ENCODE assay signal across 28 cellular contexts in genomic region chr3:197580253-197580691, GRCh38. TPM values are rescaled to one million over a fixed set of nuclear protein-coding genes. Genes with fewer than 3 reads are reported as not detected.
"Had no signal": no experiment of that assay in that cellular context is flagged by ENCODE, and none has a peak within 500 bp of the region (broad histone marks: within the 10 kb centered on the region; RNA-seq: fewer than 3 reads in every experiment).

No MANE protein-coding gene starts in this region.

- H3K4me2 ChIP-seq: neural progenitor cell had no signal

- H3K9me3 Mint-ChIP-seq: activated naive CD4-positive, alpha-beta T cell treated with anti-CD3 and anti-CD28 coated beads for 36 hours; activated naive CD8-positive, alpha-beta T cell treated with anti-CD3 and anti-CD28 coated beads, Interleukin-2, amount 10 ng/mL, durations not matched to agents 7 days and 5 days; activated T-cell treated with anti-CD3 and anti-CD28 coated beads, Interleukin-2, amount 50 U/mL, for 72 hours; natural killer cell had no signal

- H2AFZ ChIP-seq: neural progenitor cell had no signal

- H3K4me1 ChIP-seq: ascending aorta, colonic mucosa, gastrocnemius medialis, left lung, lower lobe of right lung, right atrium auricular region, spleen, testis, transverse colon had no signal

- H3K27ac Mint-ChIP-seq: activated naive CD4-positive, alpha-beta T cell treated with anti-CD3 and anti-CD28 coated beads for 36 hours; activated naive CD8-positive, alpha-beta T cell treated with anti-CD3 and anti-CD28 coated beads, Interleukin-2, amount 10 ng/mL, durations not matched to agents 7 days and 5 days; activated T-cell treated with anti-CD3 and anti-CD28 coated beads, Interleukin-2, amount 50 U/mL, for 72 hours; brain; natural killer cell; neural progenitor cell had no signal

- H3K27me3 Mint-ChIP-seq: brain had no signal

- FAIRE-seq: islet of Langerhans had no signal

- H3K36me3 ChIP-seq: ascending aorta, cardiac muscle cell, colonic mucosa, left lung, lower lobe of right lung, neural progenitor cell, right atrium auricular region, spleen, transverse colon had no signal

- H3K27ac ChIP-seq: ascending aorta, cardiac muscle cell, colonic mucosa, gastrocnemius medialis, left lung, lower lobe of right lung, neural progenitor cell, right atrium auricular region, spleen, testis had no signal

- H3K9me3 ChIP-seq: ascending aorta, colonic mucosa, gastrocnemius medialis, lower lobe of right lung, right atrium auricular region, spleen, testis, transverse colon had no signal

- H3K27me3 ChIP-seq: ascending aorta, cardiac muscle cell, colonic mucosa, gastrocnemius medialis, left lung, neural progenitor cell, right atrium auricular region, testis, transverse colon had no signal

- H3K4me3 ChIP-seq: ascending aorta, cardiac muscle cell, colonic mucosa, gastrocnemius medialis, left lung, lower lobe of right lung, neural progenitor cell, right atrium auricular region, spleen, testis, transverse colon had no signal

- H3K4me3 Mint-ChIP-seq: activated naive CD4-positive, alpha-beta T cell treated with anti-CD3 and anti-CD28 coated beads for 36 hours; activated naive CD8-positive, alpha-beta T cell treated with anti-CD3 and anti-CD28 coated beads, Interleukin-2, amount 10 ng/mL, durations not matched to agents 7 days and 5 days; activated T-cell treated with anti-CD3 and anti-CD28 coated beads, Interleukin-2, amount 50 U/mL, for 72 hours; brain; natural killer cell; neural progenitor cell had no signal

- H3K36me3 Mint-ChIP-seq: natural killer cell had no signal

- H3K9ac ChIP-seq: neural progenitor cell had no signal

- H3K4me1 Mint-ChIP-seq: brain, natural killer cell, neural progenitor cell had no signal

- DNase-seq: activated CD4-positive, alpha-beta T cell treated with anti-CD3 and anti-CD28 coated beads for 4 hours; activated CD4-positive, alpha-beta T cell treated with anti-CD3 and anti-CD28 coated beads, Interleukin-2, amount 50 U/mL, for 4 hours; activated effector memory CD4-positive, alpha-beta T cell treated with anti-CD3 and anti-CD28 coated beads, Interleukin-2, amount 50 U/mL, for 16 hours; activated naive CD4-positive, alpha-beta T cell treated with anti-CD3 and anti-CD28 coated beads for 36 hours; activated naive CD8-positive, alpha-beta T cell treated with anti-CD3 and anti-CD28 coated beads, Interleukin-2, amount 10 ng/mL, durations not matched to agents 7 days and 5 days; activated T-cell treated with anti-CD3 and anti-CD28 coated beads for 4 hours; activated T-cell treated with anti-CD3 and anti-CD28 coated beads, Interleukin-2, amount 50 U/mL, for 72 hours; cerebellar nuclear complex; colonic mucosa; effector memory CD4-positive, alpha-beta T cell; erythroblast; gastrocnemius medialis; glutamatergic neuron; left lung; lower lobe of right lung; mesenchymal stem cell; natural killer cell; occipital lobe; spleen; stimulated activated naive CD8-positive, alpha-beta T cell treated with anti-CD3 and anti-CD28 coated beads, Interleukin-15, Interleukin-2, amounts not matched to agents 100 U/mL and 50 U/mL, for 24 hours; testis; transverse colon had no signal

- ATAC-seq: activated T-cell treated with anti-CD3 and anti-CD28 coated beads, Interleukin-2, amount 50 U/mL, for 72 hours; gastrocnemius medialis; left lung; lower lobe of right lung; natural killer cell; stimulated activated naive CD8-positive, alpha-beta T cell treated with anti-CD3 and anti-CD28 coated beads, Interleukin-15, Interleukin-2, amounts not matched to agents 100 U/mL and 50 U/mL, for 24 hours had no signal

RNA-seq across cellular contexts. Expression of gene BDH1, which starts 24.5 kb away (rescaled TPM):
- total RNA-seq: ascending aorta had no signal
